In the genomic region with DNA sequence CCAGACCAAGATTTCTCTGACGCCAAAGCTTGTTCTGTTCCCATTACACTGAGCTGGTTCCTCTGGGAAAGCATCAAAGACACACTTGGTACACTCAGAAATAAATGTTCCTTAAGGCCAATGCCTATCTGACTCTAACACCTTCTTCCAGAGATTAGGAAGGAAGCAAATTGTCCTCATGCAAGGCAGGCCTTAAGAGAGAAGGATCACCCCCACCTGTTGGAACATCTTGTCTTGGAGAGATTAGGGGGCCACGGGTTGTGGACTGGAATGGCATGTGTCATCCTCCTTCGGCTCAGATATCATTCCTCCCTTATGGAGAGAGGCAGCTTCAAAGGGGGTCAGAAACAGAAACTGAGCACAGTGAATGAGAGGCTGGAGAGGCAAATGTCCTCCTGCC, we compare ENCODE assay signal across 12 cellular contexts.
DNase-seq lines count a peak whose midpoint lies in the region; ATAC-seq and TF ChIP-seq lines count a peak whose summit lies in the region.
"Had no signal": no experiment of that assay in that cellular context is flagged by ENCODE, and none has a peak within 500 bp of the region (broad histone marks: within the 10 kb centered on the region; RNA-seq: fewer than 3 reads in every experiment).

No MANE protein-coding gene starts in this region.

- no peak overlapping the region for H3K4me3 Mint-ChIP-seq in Calu3 (ENCODE audit: low read depth, unreplicated experiment)

- H3K79me2 ChIP-seq in MM.1S (ENCODE audit: low read length) (peaks cover 84% of the 10 kb centered on the region), parathyroid adenoma (peaks cover 6% of the 10 kb centered on the region)

- H3K4me3 ChIP-seq in MM.1S (ENCODE audit: low read length) (no peak overlapping the region), dorsolateral prefrontal cortex (no peak overlapping the region), parathyroid adenoma (ENCODE audit: low read depth, low read length) (no peak overlapping the region)
- H3K4me3 ChIP-seq: body of pancreas, prostate gland had no signal

- TF ChIP-seq CTCF in Calu3 (IDR thresholded peaks at IDR 0.05; ENCODE audit: unreplicated experiment): no peak
- no peak for TF ChIP-seq CTCF in MM.1S (IDR thresholded peaks at IDR 0.05; ENCODE audit: low read length)
- no peak for TF ChIP-seq CTCF in dorsolateral prefrontal cortex (IDR thresholded peaks at IDR 0.05 in 54 of 56, conservative IDR thresholded peaks at IDR 0.05 in 2 of 56; ENCODE audit: low read depth in 1 of 56, partially characterized antibody in 56 of 56)
- TF ChIP-seq CTCF in parathyroid adenoma (IDR thresholded peaks at IDR 0.05): no peak

- BruUV-seq in Calu3 (replicated peaks; lab: Mats Ljungman, UMichigan): no TSS peak

- H4K20me1 ChIP-seq in MM.1S (ENCODE audit: insufficient read depth, low read length): no peaks in the 10 kb centered on the region

- H3K4me2 ChIP-seq in MM.1S (ENCODE audit: low read depth, low read length) (peak overlapping the region; percentile 67), parathyroid adenoma (ENCODE audit: low read length) (peak overlapping the region; percentile 31)

- intact Hi-C loops in Calu3 (cut with micrococcal nuclease; ENCODE audit: unreplicated experiment) (no loop called here), dorsolateral prefrontal cortex (cut with DNase I) (no loop called here)

- no peaks in the 10 kb centered on the region for H3K9me2 ChIP-seq in MM.1S (replicated peaks; ENCODE audit: insufficient read depth, low read length)

- no peak for ATAC-seq in GM19035 (IDR thresholded peaks at IDR 0.05; ENCODE audit: unreplicated experiment)
- ATAC-seq: body of pancreas, HepG2 had no signal

- H3K9me3 ChIP-seq in MM.1S (replicated peaks; ENCODE audit: insufficient read depth, low read length) (no peaks in the 10 kb centered on the region), parathyroid adenoma (ENCODE audit: control insufficient read depth, low read length) (no peaks in the 10 kb centered on the region)
- H3K9me3 ChIP-seq: body of pancreas, prostate gland had no signal

- no peaks in the 10 kb centered on the region for H3K27me3 ChIP-seq in MM.1S (replicated peaks; ENCODE audit: insufficient read depth, low read length)
- no peaks in the 10 kb centered on the region for H3K27me3 ChIP-seq in dorsolateral prefrontal cortex
- H3K27me3 ChIP-seq in parathyroid adenoma (ENCODE audit: control insufficient read depth, insufficient read depth, low read length): no peaks in the 10 kb centered on the region
- H3K27me3 ChIP-seq: body of pancreas had no signal

- no peaks in the 10 kb centered on the region for H3K9me3 Mint-ChIP-seq in Calu3 (ENCODE audit: low read depth, unreplicated experiment)

- H3K27me3 Mint-ChIP-seq in Calu3 (ENCODE audit: unreplicated experiment): no peaks in the 10 kb centered on the region

- H3K4me1 Mint-ChIP-seq in Calu3 (ENCODE audit: low read depth, unreplicated experiment): peaks cover 48% of the 10 kb centered on the region

- H3K36me3 Mint-ChIP-seq in Calu3 (ENCODE audit: insufficient read depth, unreplicated experiment): no peaks in the 10 kb centered on the region

- CTCF ChIA-PET in Calu3 (lab: Charles Lee): no interaction called here

- H3K27ac Mint-ChIP-seq in Calu3 (ENCODE audit: unreplicated experiment): peak overlapping the region; percentile 82

- peaks cover 76% of the 10 kb centered on the region for H3K4me1 ChIP-seq in MM.1S (ENCODE audit: low read length)
- H3K4me1 ChIP-seq in parathyroid adenoma: peaks cover 6% of the 10 kb centered on the region
- H3K4me1 ChIP-seq: prostate gland had no signal

- H3K27ac ChIP-seq in MM.1S (ENCODE audit: low read length): peak overlapping the region; percentile 85
- peak overlapping the region in 30 of 59 donors; percentile 1 to 77 (median 46) for H3K27ac ChIP-seq in dorsolateral prefrontal cortex
- no peak overlapping the region for H3K27ac ChIP-seq in parathyroid adenoma
- no peak overlapping the region for H3K27ac ChIP-seq in substantia nigra (ENCODE audit: low read depth, low read length, poor library complexity, severe bottlenecking)
- H3K27ac ChIP-seq: prostate gland had no signal

- peak overlapping the region; percentile 34; the same call in 1 of the 2 replicates for H3K9ac ChIP-seq in MM.1S (ENCODE audit: low read length)
- H3K9ac ChIP-seq in parathyroid adenoma: no peak overlapping the region

- no peaks in the 10 kb centered on the region for H3K36me3 ChIP-seq in MM.1S (replicated peaks; ENCODE audit: insufficient read depth, low read length)
- H3K36me3 ChIP-seq in parathyroid adenoma (ENCODE audit: control insufficient read depth, insufficient read depth, low read length): no peaks in the 10 kb centered on the region
- H3K36me3 ChIP-seq: prostate gland had no signal

- H2AFZ ChIP-seq in MM.1S (ENCODE audit: low read length): no peak overlapping the region
- no peak overlapping the region for H2AFZ ChIP-seq in parathyroid adenoma

- DNase-seq in Calu3: no peak
- DNase-seq in MM.1S: no peak
- no peak for DNase-seq in dorsolateral prefrontal cortex
- no peak for DNase-seq in GM03348 (ENCODE audit: low spot score)
- no peak for DNase-seq in substantia nigra (lab: John Stamatoyannopoulos, UW)
- DNase-seq in CD1c-positive myeloid dendritic cell (ENCODE audit: extremely low spot score): no peak
- DNase-seq: body of pancreas, DMS 273 treated with DMSO at 0.1 percent for 48 hours had no signal

- H3F3A ChIP-seq in MM.1S (ENCODE audit: insufficient read depth, low read length): peaks cover 31% of the 10 kb centered on the region

Comparison
In these comparisons a context has a peak if more than half of its experiments do, and no peak if none do; other contexts are left out.
1. H3K27ac ChIP-seq: peak in MM.1S (single experiment) and dorsolateral prefrontal cortex (30 of 59); none in parathyroid adenoma (single experiment) and substantia nigra (single experiment).